ENCODE assay signal across 30 cellular contexts in the genomic region with DNA sequence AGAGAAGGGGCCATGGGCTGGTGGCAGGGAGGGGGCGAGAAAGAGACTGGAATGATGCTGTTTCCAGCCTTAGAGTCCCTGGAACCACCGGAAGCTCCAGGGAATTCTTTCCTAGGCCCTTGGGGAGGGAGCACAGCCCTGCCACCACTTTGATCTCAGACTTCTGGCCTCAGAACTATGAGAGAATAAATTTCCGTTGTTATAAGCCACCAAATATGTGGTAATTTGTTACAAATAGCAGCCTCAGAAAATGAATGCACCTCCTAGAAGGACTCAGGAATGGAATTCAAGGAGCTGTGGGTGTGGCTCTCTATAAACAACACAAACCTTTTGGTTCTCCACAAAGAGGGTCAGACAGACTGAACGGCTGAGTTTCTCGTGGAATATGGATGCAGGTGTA.
DNase-seq lines count a peak whose midpoint lies in the region; ATAC-seq, FAIRE-seq and TF ChIP-seq lines count a peak whose summit lies in the region.
"Had no signal": no experiment of that assay in that cellular context is flagged by ENCODE, and none has a peak within 500 bp of the region (broad histone marks: within the 10 kb centered on the region; RNA-seq: fewer than 3 reads in every experiment).

No MANE protein-coding gene starts in this region.

- no peaks in the 10 kb centered on the region for H3K79me1 ChIP-seq in mesendoderm (ENCODE audit: low read length)

- H3K9me3 ChIP-seq in thyroid gland: no peaks in the 10 kb centered on the region
- H3K9me3 ChIP-seq in pancreas: no peaks in the 10 kb centered on the region
- H3K9me3 ChIP-seq: esophagus muscularis mucosa, gastrocnemius medialis, Peyer's patch, SJCRH30, uterus had no signal

- no peak overlapping the region for H4K8ac ChIP-seq in mesendoderm (ENCODE audit: low read depth, low read length)

- H3K4ac ChIP-seq in mesendoderm (ENCODE audit: low read depth, low read length): no peak overlapping the region

- TF ChIP-seq CTCF in thyroid gland (IDR thresholded peaks at IDR 0.05) (no peak), pancreas (IDR thresholded peaks at IDR 0.05) (no peak)

- no peak overlapping the region for H3K4me2 ChIP-seq in mesendoderm (ENCODE audit: low read length)

- H3K4me3 ChIP-seq in thyroid gland (replicated peaks in 1 of 3) (no peak overlapping the region), mesendoderm (ENCODE audit: low read length) (no peak overlapping the region), pancreas (no peak overlapping the region)
- H3K4me3 ChIP-seq: esophagus muscularis mucosa, gastrocnemius medialis, Peyer's patch, SJCRH30, smooth muscle cell, uterus had no signal

- H2BK15ac ChIP-seq in mesendoderm (replicated peaks; ENCODE audit: low read depth): no peak overlapping the region

- H3K9ac ChIP-seq in mesendoderm (ENCODE audit: low read length): no peak overlapping the region

- intact Hi-C loops in thyroid gland (cut with DNase I) (no loop called here), pancreas (cut with DNase I) (no loop called here)

- 46 to 51% methylated on average over 5 of the region's 5 CpGs for WGBS in thyroid gland, 2 donors
- no CpG with 5 or more reads among the region's 5 CpGs for WGBS in mesendoderm (ENCODE audit: extremely low coverage, insufficient coverage, low lambda C conversion rate)
- 75 to 78% methylated on average over 5 of the region's 5 CpGs for WGBS in pancreas, 2 donors

- no peak overlapping the region for H2BK5ac ChIP-seq in mesendoderm (ENCODE audit: low read length)

- H2AK5ac ChIP-seq in mesendoderm (ENCODE audit: low read length): no peak overlapping the region

- no peak overlapping the region for H3K18ac ChIP-seq in mesendoderm (ENCODE audit: low read length)

- no peaks in the 10 kb centered on the region for H3K79me2 ChIP-seq in mesendoderm (ENCODE audit: control insufficient read depth, insufficient read depth, low read length)

- H3K56ac ChIP-seq in mesendoderm (ENCODE audit: low read length): no peak overlapping the region

- H3K4me1 ChIP-seq in thyroid gland (peaks cover 35 to 37% of the 10 kb centered on the region in 2 donors), mesendoderm (ENCODE audit: control insufficient read depth, low read depth, low read length) (no peaks in the 10 kb centered on the region), pancreas (no peaks in the 10 kb centered on the region)
- H3K4me1 ChIP-seq: Peyer's patch, uterus had no signal

- no peak for ATAC-seq in pancreas
- ATAC-seq: activated CD8-positive, alpha-beta T cell treated with anti-CD3 and anti-CD28 coated beads for 36 hours; gastrocnemius medialis had no signal

- in situ Hi-C loops in Caki2 (cut with HindIII; ENCODE audit: low pct_unique_long_range_greater_than_20kb, low sequenced_read_pairs): no loop called here

- H3K36me3 ChIP-seq in thyroid gland: no peaks in the 10 kb centered on the region
- no peaks in the 10 kb centered on the region for H3K36me3 ChIP-seq in mesendoderm (ENCODE audit: control insufficient read depth, insufficient read depth, low read length)
- no peaks in the 10 kb centered on the region for H3K36me3 ChIP-seq in pancreas
- H3K36me3 ChIP-seq: esophagus muscularis mucosa, gastrocnemius medialis, Peyer's patch, SJCRH30, uterus had no signal

- no peak overlapping the region for H2BK120ac ChIP-seq in mesendoderm (ENCODE audit: low read depth, low read length)

- DNase-seq in Caki2 (ENCODE audit: low read depth): peak; percentile 23
- peak; percentile 41 for DNase-seq in SW480 (ENCODE audit: low spot score)
- peak; percentile 33 for DNase-seq in mesenteric fat pad (ENCODE audit: low spot score)
- peak; percentile 31 to 34 for DNase-seq in thyroid gland
- DNase-seq in mesendoderm: no peak
- no peak for DNase-seq in pancreas
- DNase-seq in foreskin melanocyte: no peak
- DNase-seq: activated CD4-positive, alpha-beta T cell treated with anti-CD3 and anti-CD28 coated beads for 1 hour; activated CD8-positive, alpha-beta T cell treated with anti-CD3 and anti-CD28 coated beads for 36 hours; activated effector memory CD4-positive, alpha-beta T cell treated with Interleukin-2 at 50 U/mL for 16 hours; activated T-cell treated with anti-CD3 and anti-CD28 coated beads for 4 hours; CD4-positive, alpha-beta memory T cell; cortex of kidney; DMS153; endodermal cell; gastrocnemius medialis; GF-D8; hippocampal formation; KBM-7; NCI-H1436 treated with DMSO at 0.1 percent for 48 hours; NCI-H2171; NCI-H524 treated with DMSO at 0.1 percent for 48 hours; Peyer's patch; retina; SJCRH30; stimulated activated CD4-positive, alpha-beta T cell treated with anti-CD3 and anti-CD28 coated beads, Interleukin-2, amount 100 ng/mL, for 24 hours; substantia nigra; uterus had no signal

- H4K5ac ChIP-seq in mesendoderm (ENCODE audit: low read length): no peak overlapping the region

- TF ChIP-seq POLR2A in thyroid gland (IDR thresholded peaks at IDR 0.05): no peak

- no peak overlapping the region for H3K23ac ChIP-seq in mesendoderm (ENCODE audit: low read length)

- no peak for FAIRE-seq in pancreas (lab: Jason Lieb, UNC)

- H3K27ac ChIP-seq in thyroid gland (peak overlapping the region; percentile 76 to 82 (median 79)), mesendoderm (ENCODE audit: low read depth, low read length) (no peak overlapping the region), pancreas (no peak overlapping the region)
- H3K27ac ChIP-seq: esophagus muscularis mucosa, gastrocnemius medialis, Peyer's patch, uterus had no signal

- H3K27me3 ChIP-seq in thyroid gland (no peaks in the 10 kb centered on the region), mesendoderm (ENCODE audit: insufficient read depth, low read length, poor library complexity) (no peaks in the 10 kb centered on the region), pancreas (no peaks in the 10 kb centered on the region)
- H3K27me3 ChIP-seq: esophagus muscularis mucosa, gastrocnemius medialis, Peyer's patch, SJCRH30, uterus had no signal

Comparison
In these comparisons a context has a peak if more than half of its experiments do, and no peak if none do; other contexts are left out.
1. DNase-seq: peak in Caki2 (single experiment), SW480 (single experiment), mesenteric fat pad (single experiment) and thyroid gland (2 of 2); none in mesendoderm (single experiment), pancreas (0 of 6) and foreskin melanocyte (single experiment).
2. H3K27ac ChIP-seq: peak in thyroid gland (3 of 3); none in mesendoderm (single experiment) and pancreas (0 of 4).